In genomic region chr1:17438977-17439249, GRCh38 we compare ENCODE assay signal across 8 cellular contexts. TPM values are rescaled to one million over a fixed set of nuclear protein-coding genes. Genes with fewer than 3 reads are reported as not detected.
A peak's percentile ranks its signal among the peaks of the same experiment; 100 is the strongest.
DNase-seq lines count a peak whose midpoint lies in the region; ATAC-seq, FAIRE-seq and TF ChIP-seq lines count a peak whose summit lies in the region.

No MANE protein-coding gene starts in this region.

- TF ChIP-seq EP300 in K562 (IDR thresholded peaks at IDR 0.05; ENCODE audit: low read length): no peak

- peak overlapping the region; percentile 99 for H3K27ac Mint-ChIP-seq in activated CD4-positive, alpha-beta T cell treated with anti-CD3 and anti-CD28 coated beads, Interleukin-2, amount 10 ng/mL, durations not matched to agents 24 days and 14 days
- H3K27ac Mint-ChIP-seq in memory B cell: peak overlapping the region; percentile 91

- H3K4me3 Mint-ChIP-seq in activated CD4-positive, alpha-beta T cell treated with anti-CD3 and anti-CD28 coated beads, Interleukin-2, amount 10 ng/mL, durations not matched to agents 24 days and 14 days: peak overlapping the region; percentile 96
- H3K4me3 Mint-ChIP-seq in memory B cell: peak overlapping the region; percentile 96

- H3K4me3 ChIP-seq in K562 (peak overlapping the region; percentile 97), tibial artery (peak overlapping the region; percentile 72 to 81)

- no peak for FAIRE-seq in K562 (lab: Jason Lieb, UNC)

- peak overlapping the region; percentile 95 to 97 for H3K9ac ChIP-seq in K562 (ENCODE audit: insufficient read depth in 1 of 2, low read depth in 2 of 2, low read length in 2 of 2)

- BruUV-seq in K562 (replicated peaks; lab: Mats Ljungman, UMichigan): no TSS peak

- H3K27me3 Mint-ChIP-seq in activated CD4-positive, alpha-beta T cell treated with anti-CD3 and anti-CD28 coated beads, Interleukin-2, amount 10 ng/mL, durations not matched to agents 24 days and 14 days: no peaks in the 10 kb centered on the region
- H3K27me3 Mint-ChIP-seq in memory B cell: peaks cover 4% of the 10 kb centered on the region

- no peaks in the 10 kb centered on the region for H3K9me1 ChIP-seq in K562 (ENCODE audit: control insufficient read depth, insufficient read depth, low read length)

- peaks cover 24 to 37% of the 10 kb centered on the region in 2 experiments; a peak in 4 of 5 replicates for H3K4me1 ChIP-seq in K562 (replicated peaks in 1 of 2; ENCODE audit: control insufficient read depth in 2 of 2, insufficient read depth in 2 of 2, low read length in 2 of 2)
- H3K4me1 ChIP-seq in tibial artery: peaks cover 0 to 25% (median 13%) of the 10 kb centered on the region in 4 donors

- H3K79me2 ChIP-seq in K562 (ENCODE audit: control insufficient read depth, insufficient read depth, low read length): peaks cover 62% of the 10 kb centered on the region

- TF ChIP-seq CTCF in K562 (IDR thresholded peaks at IDR 0.05 in 2 of 3, conservative IDR thresholded peaks at IDR 0.05 in 1 of 3; ENCODE audit: insufficient read depth in 2 of 3, low read depth in 1 of 3, low read length in 3 of 3) (no peak), tibial artery (IDR thresholded peaks at IDR 0.05) (no peak)

- peaks cover 37% of the 10 kb centered on the region for H3K36me3 Mint-ChIP-seq in activated CD4-positive, alpha-beta T cell treated with anti-CD3 and anti-CD28 coated beads, Interleukin-2, amount 10 ng/mL, durations not matched to agents 24 days and 14 days (ENCODE audit: low read depth)
- peaks cover 3% of the 10 kb centered on the region for H3K36me3 Mint-ChIP-seq in memory B cell

- intact Hi-C loops in activated CD4-positive, alpha-beta T cell treated with anti-CD3 and anti-CD28 coated beads, Interleukin-2, amount 10 ng/mL, durations not matched to agents 24 days and 14 days (cut with micrococcal nuclease): no loop called here
- intact Hi-C loops in K562 (cut with micrococcal nuclease): loop anchor here (5.0 kb wide), 1 partner anchor 48 kb away; no protein-coding TSS in a partner anchor
- intact Hi-C loops in tibial artery (cut with DNase I; ENCODE audit: low total_unique reads): loop anchor here (2.0 kb wide), 1 partner anchor 18 kb away; no protein-coding TSS in a partner anchor

- H2AFZ ChIP-seq in K562 (ENCODE audit: low read depth, low read length): no peak overlapping the region

- no peaks in the 10 kb centered on the region for H3K9me3 Mint-ChIP-seq in activated CD4-positive, alpha-beta T cell treated with anti-CD3 and anti-CD28 coated beads, Interleukin-2, amount 10 ng/mL, durations not matched to agents 24 days and 14 days
- no peaks in the 10 kb centered on the region for H3K9me3 Mint-ChIP-seq in memory B cell

- in situ Hi-C loops in K562 (cut with MboI): no loop called here

- peak overlapping the region; percentile 92 for H3K27ac ChIP-seq in K562 (ENCODE audit: extremely low read depth, low read depth, low read length)
- peak overlapping the region; percentile 70 to 72 for H3K27ac ChIP-seq in tibial artery

- peak overlapping the region; percentile 84 for H3K4me2 ChIP-seq in K562 (ENCODE audit: insufficient read depth, low read length)

- peaks cover 20% of the 10 kb centered on the region for H4K20me1 ChIP-seq in K562 (replicated peaks; ENCODE audit: control insufficient read depth, insufficient read depth, low read length)

- H3K27me3 ChIP-seq in K562 (ENCODE audit: control insufficient read depth in 2 of 2, insufficient read depth in 2 of 2, low read length in 2 of 2): no peaks in the 10 kb centered on the region; a peak in 1 of 5 replicates
- no peaks in the 10 kb centered on the region for H3K27me3 ChIP-seq in tibial artery

- ATAC-seq in K562 (no peak), memory B cell (ENCODE audit: low read depth) (no peak), GM18861 (IDR thresholded peaks at IDR 0.05; ENCODE audit: unreplicated experiment) (no peak), GM19467 (IDR thresholded peaks at IDR 0.05; ENCODE audit: unreplicated experiment) (no peak), GM18517 (IDR thresholded peaks at IDR 0.05; ENCODE audit: unreplicated experiment) (no peak)

- H3K36me3 ChIP-seq in K562 (ENCODE audit: control insufficient read depth, insufficient read depth, low read length) (peaks cover 35% of the 10 kb centered on the region), tibial artery (peaks cover 0 to 7% (median 3%) of the 10 kb centered on the region in 3 donors)

- WGBS in K562 (ENCODE audit: insufficient coverage, low coverage, missing lambda C conversion rate): under 1% methylated on average over 19 of the region's 19 CpGs

- H3K4me1 Mint-ChIP-seq in activated CD4-positive, alpha-beta T cell treated with anti-CD3 and anti-CD28 coated beads, Interleukin-2, amount 10 ng/mL, durations not matched to agents 24 days and 14 days: peaks cover 43% of the 10 kb centered on the region
- peaks cover 26% of the 10 kb centered on the region for H3K4me1 Mint-ChIP-seq in memory B cell

- TF ChIP-seq RAD21 in K562 (CRISPR knock-in tag; conservative IDR thresholded peaks at IDR 0.05 in 1 of 2, IDR thresholded peaks at IDR 0.05 in 1 of 2): no peak

- POLR2A ChIA-PET in K562 (lab: Yijun Ruan, JAX): interaction anchor here (0.8 to 2.2 kb wide), 7 partner anchors 9 to 41 kb away, joined by 3 to 7 read pairs (median 4); no protein-coding TSS in a partner anchor

- no peaks in the 10 kb centered on the region for H3K9me3 ChIP-seq in K562 (replicated peaks; ENCODE audit: control insufficient read depth, insufficient read depth, low read depth, low read length)
- H3K9me3 ChIP-seq in tibial artery: no peaks in the 10 kb centered on the region

- 0 out of 2 replicates have a peak, but pooled peaks have one; percentile 48 for TF ChIP-seq POLR2A in K562 (conservative IDR thresholded peaks at IDR 0.05)

- CTCF ChIA-PET in K562 (lab: Yijun Ruan, JAX; ENCODE audit: low intra/inter-chr PET ratio): no interaction called here

- peak; percentile 74 for DNase-seq in activated CD4-positive, alpha-beta T cell treated with anti-CD3 and anti-CD28 coated beads, Interleukin-2, amount 10 ng/mL, durations not matched to agents 24 days and 14 days
- no peak for DNase-seq in activated CD4-positive, alpha-beta T cell treated with anti-CD3 and anti-CD28 coated beads, Interleukin-2, amount 50 U/mL, for 4 hours
- DNase-seq in K562 (ENCODE audit: extremely low read depth in 1 of 4, low spot score in 3 of 4) (peak in 1 of 4 experiments; percentile 32), memory B cell (ENCODE audit: low spot score in 2 of 2) (peak in 1 of 2 donors; percentile 31), tibial artery (no peak)

RNA-seq across cellular contexts. Expression of gene RCC2, which starts 0.6 kb away (rescaled TPM):
- total RNA-seq in activated CD4-positive, alpha-beta T cell treated with anti-CD3 and anti-CD28 coated beads, Interleukin-2, amount 10 ng/mL, durations not matched to agents 24 days and 14 days: 225 and 234 TPM in 2 replicates
- total RNA-seq in K562 (2011; cell fraction: chromatin; rRNA removed; ENCODE audit: low replicate concordance): 86.3 and 153 TPM in 2 replicates
- total RNA-seq in K562 (2011; cell fraction: nucleolus; rRNA removed): 101 and 112 TPM in 2 replicates
- 95.8 and 102 TPM in 2 replicates for total RNA-seq in K562 (2011; cell fraction: nucleoplasm; rRNA removed)
- total RNA-seq in K562 (2014; rRNA removed) (111 and 116 TPM in 2 replicates), K562 (2014; rRNA removed; fragmentation: Illumina TruSeq; extraction: Trizol) (108 and 111 TPM in 2 replicates), K562 (2015; rRNA removed; fragmentation: Illumina TruSeq; extraction: Trizol) (116 and 117 TPM in 2 replicates), K562 (2021) (258 and 292 TPM in 2 replicates)
- polyA plus RNA-seq in K562 (2011; rRNA removed) (59.5 and 105 TPM in 2 replicates), K562 (2014; fragmentation: Illumina TruSeq; extraction: Trizol) (209 and 213 TPM in 2 replicates), K562 (2014; fragmentation: Nextera tagmentation; extraction: Ambion mirVana) (100 to 1,000 TPM in 1 of 2 experiments, 10 to 100 TPM in 1; 31.8 to 203 TPM), K562 (2014; rRNA removed) (135 and 139 TPM in 2 replicates)
- polyA plus RNA-seq in K562 (2011; cell fraction: cytosol; rRNA removed): 92.9 and 111 TPM in 2 replicates
- polyA plus RNA-seq in K562 (2011; cell fraction: nucleus; rRNA removed): 136 and 155 TPM in 2 replicates
- 151 and 181 TPM in 2 replicates for polyA plus RNA-seq in K562 (2012)
- polyA minus RNA-seq in K562 (2011; rRNA and poly(A)+ RNA removed): 69.1 and 75.9 TPM in 2 replicates
- polyA minus RNA-seq in K562 (2011; cell fraction: cytosol; rRNA and poly(A)+ RNA removed): 121 and 149 TPM in 2 replicates
- polyA minus RNA-seq in K562 (2011; cell fraction: nucleus; rRNA and poly(A)+ RNA removed): 21.8 and 35.7 TPM in 2 replicates
